Comparison of ENCODE assay signal across 8 cellular contexts in the genomic region with DNA sequence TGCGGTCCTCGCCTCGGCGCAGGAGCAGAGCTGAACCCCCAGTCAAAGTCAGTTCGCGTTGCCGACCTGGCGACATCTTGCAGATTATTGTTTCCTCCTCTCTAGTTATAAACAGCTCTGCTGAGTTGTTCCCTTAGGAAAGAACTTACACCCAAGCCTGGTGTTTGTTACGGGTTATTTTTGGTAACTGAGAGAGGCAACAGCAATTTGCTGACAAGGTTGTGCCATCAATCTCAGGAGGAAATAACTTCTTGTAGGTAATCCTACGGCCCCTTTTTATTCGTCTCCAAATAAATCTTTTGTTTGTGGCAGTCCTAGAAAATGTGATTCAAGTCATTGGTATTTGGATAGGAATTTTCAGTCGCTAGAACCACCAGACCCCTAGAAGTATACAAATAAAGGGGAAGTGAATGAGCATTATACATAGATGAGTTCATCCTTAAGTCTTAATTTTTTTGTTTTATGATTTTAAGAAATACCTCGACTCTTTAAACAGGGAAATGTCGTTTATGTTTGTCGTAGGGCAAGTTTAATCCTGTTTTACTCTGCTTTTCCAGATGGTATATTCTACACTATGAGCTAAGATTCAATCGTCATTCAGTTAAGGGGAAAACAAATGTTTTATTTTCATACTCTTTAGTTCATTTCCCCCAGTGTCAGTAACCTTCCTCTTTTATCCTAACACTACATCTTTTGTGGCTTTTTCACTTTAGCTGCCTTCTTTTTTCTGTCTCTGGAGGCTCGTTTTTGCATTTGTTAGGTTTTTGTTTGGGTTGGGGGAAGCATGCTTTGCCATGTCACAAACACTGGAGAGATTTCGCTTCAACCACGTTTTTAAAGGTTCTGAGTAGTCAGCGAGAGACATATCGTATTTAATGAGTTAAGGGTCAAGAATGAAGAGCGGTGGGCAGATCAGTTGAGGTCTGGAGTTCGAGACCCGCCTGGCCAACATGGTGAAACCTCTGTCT. TPM values are rescaled to one million over a fixed set of nuclear protein-coding genes. Genes with fewer than 3 reads are reported as not detected.
DNase-seq lines count a peak whose midpoint lies in the region; ATAC-seq and TF ChIP-seq lines count a peak whose summit lies in the region.

No MANE protein-coding gene starts in this region.

- H3K4me1 ChIP-seq in BLaER1 treated with 17β-estradiol and CSF1 and Interleukin-3, amounts not matched to agents 10 nM and 100 nM = peaks cover 0 to 23% (median 11%) of the 10 kb centered on the region in 10 experiments; a peak in 13 of 20 replicates

- ATAC-seq in naive thymus-derived CD8-positive, alpha-beta T cell = no peak
- ATAC-seq in HG03139 (IDR thresholded peaks at IDR 0.05; ENCODE audit: unreplicated experiment) = no peak

- peaks cover 17 to 40% (median 29%) of the 10 kb centered on the region in 4 donors for H3K4me1 Mint-ChIP-seq in naive thymus-derived CD8-positive, alpha-beta T cell

- no peaks in the 10 kb centered on the region for H3K27me3 Mint-ChIP-seq in naive thymus-derived CD8-positive, alpha-beta T cell

- H3K9me3 ChIP-seq in BLaER1 treated with 17β-estradiol and CSF1 and Interleukin-3, amounts not matched to agents 10 nM and 100 nM (replicated peaks in 1 of 11) = no peaks in the 10 kb centered on the region

- no peaks in the 10 kb centered on the region for H4K20me1 ChIP-seq in BLaER1 treated with 17β-estradiol and CSF1 and Interleukin-3, amounts not matched to agents 10 nM and 100 nM

- TF ChIP-seq CTCF in epithelial cell of esophagus (IDR thresholded peaks at IDR 0.05; ENCODE audit: insufficient read depth, low read depth, low read length, missing control alignments) = no peak

- H3K4me3 ChIP-seq in BLaER1 treated with 17β-estradiol and CSF1 and Interleukin-3, amounts not matched to agents 10 nM and 100 nM = peak overlapping the region; percentile 65 to 82 (median 75)
- H3K4me3 ChIP-seq in H7 (ENCODE audit: insufficient read depth, low read depth, low read length) = peak overlapping the region; percentile 60
- H3K4me3 ChIP-seq in epithelial cell of esophagus (ENCODE audit: low read length) = peak overlapping the region; percentile 60

- H3K9ac ChIP-seq in BLaER1 treated with 17β-estradiol and CSF1 and Interleukin-3, amounts not matched to agents 10 nM and 100 nM = peak overlapping the region; percentile 78 to 91 (median 86)

- peak overlapping the region; percentile 35 to 91 (median 86); a peak in 21 of 22 replicates for H3K27ac ChIP-seq in BLaER1 treated with 17β-estradiol and CSF1 and Interleukin-3, amounts not matched to agents 10 nM and 100 nM

- peaks cover 5 to 18% (median 8%) of the 10 kb centered on the region in 3 donors for H3K36me3 Mint-ChIP-seq in naive thymus-derived CD8-positive, alpha-beta T cell

- POLR2A ChIA-PET in naive thymus-derived CD8-positive, alpha-beta T cell (lab: Charles Lee) = interaction anchor here (0.6 to 4.6 kb wide), 8 partner anchors 22 to 209 kb away, joined by 3 to 105 read pairs (median 4); a partner anchor contains a TSS

- H3K4me3 Mint-ChIP-seq in naive thymus-derived CD8-positive, alpha-beta T cell = peak overlapping the region; percentile 77 to 99 (median 88)

- DNase-seq in H7 (peak; percentile 9), SKM-1 treated with dmso at 0.1 percent for 144 hours (lab: John Stamatoyannopoulos, UW; ENCODE audit: unreplicated experiment) (peak; percentile 17), epithelial cell of esophagus (ENCODE audit: low read depth) (peak; percentile 39), NCI-H187 (lab: John Stamatoyannopoulos, UW) (no peak), middle frontal gyrus (ENCODE audit: extremely low spot score, low spot score) (no peak)
- DNase-seq in naive thymus-derived CD8-positive, alpha-beta T cell = peak in 2 of 10 donors; percentile 2 to 31

- no peaks in the 10 kb centered on the region for H3K27me3 ChIP-seq in BLaER1 treated with 17β-estradiol and CSF1 and Interleukin-3, amounts not matched to agents 10 nM and 100 nM
- peaks cover 46% of the 10 kb centered on the region for H3K27me3 ChIP-seq in H7 (ENCODE audit: control insufficient read depth, insufficient read depth, low read length)

- H3K36me3 ChIP-seq in BLaER1 treated with 17β-estradiol and CSF1 and Interleukin-3, amounts not matched to agents 10 nM and 100 nM = peaks cover 0 to 12% (median 0%) of the 10 kb centered on the region in 11 experiments; a peak in 4 of 22 replicates
- no peaks in the 10 kb centered on the region for H3K36me3 ChIP-seq in H7 (replicated peaks; ENCODE audit: control insufficient read depth, insufficient read depth, low read length)

- peak overlapping the region; percentile 39 to 91 (median 81) for H3K27ac Mint-ChIP-seq in naive thymus-derived CD8-positive, alpha-beta T cell

- H3K9me3 Mint-ChIP-seq in naive thymus-derived CD8-positive, alpha-beta T cell = no peaks in the 10 kb centered on the region

- H3K4me2 ChIP-seq in BLaER1 treated with 17β-estradiol and CSF1 and Interleukin-3, amounts not matched to agents 10 nM and 100 nM = peak overlapping the region; percentile 76 to 88 (median 82)

RNA-seq across cellular contexts. Expression of a gene that starts 1.2 kb away (rescaled TPM):
- total RNA-seq in H7 (2014; rRNA removed; shearing (Covaris generic)) = 2.0 and 3.1 TPM in 2 replicates
- total RNA-seq in naive thymus-derived CD8-positive, alpha-beta T cell = 10 to 100 TPM; 12.7 to 13.3 TPM
- 10 to 100 TPM in 1 of 3 donors, 1 to 10 TPM in 2; 8.9 to 11.9 (median 9.9) TPM for polyA plus RNA-seq in naive thymus-derived CD8-positive, alpha-beta T cell

RNA-seq across cellular contexts. Expression of a gene that starts 29.2 kb away (rescaled TPM):
- total RNA-seq in H7 (2014; rRNA removed; shearing (Covaris generic)) = 2.1 and 3.7 TPM in 2 replicates
- not detected for total RNA-seq in naive thymus-derived CD8-positive, alpha-beta T cell
- polyA plus RNA-seq in naive thymus-derived CD8-positive, alpha-beta T cell = under 1 TPM in 2 of 3 donors, not detected in 1; 0.05 to 0.20 TPM

Comparison
In these comparisons a context has a peak if more than half of its experiments do, and no peak if none do; other contexts are left out.
1. DNase-seq: peak in H7 (single experiment), SKM-1 treated with dmso at 0.1 percent for 144 hours (single experiment) and epithelial cell of esophagus (single experiment); none in NCI-H187 (0 of 2) and middle frontal gyrus (single experiment).
2. Peak in every context shown above with its lines, with median percentiles within 50 percentile points of each other: H3K4me3 ChIP-seq.